ENCODE assay signal across 21 cellular contexts in the genomic region with DNA sequence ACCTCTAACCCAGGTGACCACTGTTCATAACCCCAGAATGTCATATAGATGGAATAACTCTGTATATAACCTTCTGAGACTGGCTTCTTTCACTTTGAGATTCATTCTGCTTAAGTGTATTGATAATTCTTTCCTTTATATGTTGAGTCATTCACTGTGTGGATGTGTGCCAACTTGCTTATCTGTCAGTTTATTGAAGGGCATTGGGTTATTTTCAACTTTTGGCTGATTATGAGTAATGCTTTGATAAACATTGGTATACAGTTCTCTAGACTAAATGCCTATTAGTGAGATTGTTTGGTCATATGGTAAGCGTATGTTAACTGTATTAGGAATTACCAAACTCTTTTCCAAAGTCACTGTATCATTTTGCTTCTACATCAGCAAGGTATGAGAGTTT.
A peak's percentile ranks its signal among the peaks of the same experiment; 100 is the strongest.
DNase-seq lines count a peak whose midpoint lies in the region; ATAC-seq, FAIRE-seq and TF ChIP-seq lines count a peak whose summit lies in the region.
"Had no signal": no experiment of that assay in that cellular context is flagged by ENCODE, and none has a peak within 500 bp of the region (broad histone marks: within the 10 kb centered on the region; RNA-seq: fewer than 3 reads in every experiment).

No MANE protein-coding gene starts in this region.

- H3K36me3 Mint-ChIP-seq in neural progenitor cell: no peaks in the 10 kb centered on the region
- H3K36me3 Mint-ChIP-seq in CD4-positive, alpha-beta T cell (ENCODE audit: low read depth): no peaks in the 10 kb centered on the region
- no peaks in the 10 kb centered on the region for H3K36me3 Mint-ChIP-seq in stimulated activated effector memory CD8-positive, alpha-beta T cell treated with anti-CD3 and anti-CD28 coated beads, Interleukin-12 subunit alpha, Interleukin-12 subunit beta, amount 100 ng/mL, for 72 hours
- H3K36me3 Mint-ChIP-seq: CD8-positive, alpha-beta memory T cell had no signal

- no peak overlapping the region for H3K9ac ChIP-seq in keratinocyte (ENCODE audit: control insufficient read depth, extremely low read depth, insufficient read depth, low read length)
- no peak overlapping the region for H3K9ac ChIP-seq in neural progenitor cell
- H3K9ac ChIP-seq: BLaER1, KMS-11 had no signal

- H3K4me3 ChIP-seq in body of pancreas (no peak overlapping the region), keratinocyte (ENCODE audit: control insufficient read depth in 2 of 3, extremely low read depth in 1 of 3, insufficient read depth in 2 of 3, low read depth in 1 of 3, low read length in 3 of 3) (no peak overlapping the region), neural progenitor cell (no peak overlapping the region)
- H3K4me3 ChIP-seq: BLaER1, GM23338 had no signal

- no peak overlapping the region for H3K27ac Mint-ChIP-seq in neural progenitor cell
- H3K27ac Mint-ChIP-seq in CD4-positive, alpha-beta T cell: no peak overlapping the region
- no peak overlapping the region for H3K27ac Mint-ChIP-seq in stimulated activated effector memory CD8-positive, alpha-beta T cell treated with anti-CD3 and anti-CD28 coated beads, Interleukin-12 subunit alpha, Interleukin-12 subunit beta, amount 100 ng/mL, for 72 hours
- H3K27ac Mint-ChIP-seq: CD8-positive, alpha-beta memory T cell; GM23338 had no signal

- in situ Hi-C loops in Caki2 (cut with HindIII; ENCODE audit: low pct_unique_long_range_greater_than_20kb, low sequenced_read_pairs): no loop called here

- H3F3A ChIP-seq in neural progenitor cell (ENCODE audit: low read depth): no peaks in the 10 kb centered on the region

- no peaks in the 10 kb centered on the region for H3K9me3 ChIP-seq in body of pancreas
- H3K9me3 ChIP-seq in keratinocyte (ENCODE audit: control insufficient read depth, low read depth, low read length): no peaks in the 10 kb centered on the region
- H3K9me3 ChIP-seq in neural progenitor cell (ENCODE audit: low read depth): no peaks in the 10 kb centered on the region
- H3K9me3 ChIP-seq in CD4-positive, alpha-beta T cell (ENCODE audit: control insufficient read depth, low read length): no peaks in the 10 kb centered on the region
- H3K9me3 ChIP-seq: BLaER1 had no signal

- H3K27me3 Mint-ChIP-seq in neural progenitor cell (ENCODE audit: insufficient read depth, low read depth): no peaks in the 10 kb centered on the region
- no peaks in the 10 kb centered on the region for H3K27me3 Mint-ChIP-seq in CD4-positive, alpha-beta T cell

- 25 to 29% methylated on average over 1 of the region's 1 CpG for WGBS in body of pancreas, 2 donors

- dilution Hi-C loops in keratinocyte (cut with MboI; ENCODE audit: extremely low pct_ligation_motif_present, low sequenced_read_pairs): no loop called here

- no peak overlapping the region for H3K4me3 Mint-ChIP-seq in neural progenitor cell
- no peak overlapping the region for H3K4me3 Mint-ChIP-seq in CD4-positive, alpha-beta T cell
- H3K4me3 Mint-ChIP-seq in stimulated activated effector memory CD8-positive, alpha-beta T cell treated with anti-CD3 and anti-CD28 coated beads, Interleukin-12 subunit alpha, Interleukin-12 subunit beta, amount 100 ng/mL, for 72 hours: no peak overlapping the region
- H3K4me3 Mint-ChIP-seq: CD8-positive, alpha-beta memory T cell; GM23338 had no signal

- intact Hi-C loops in body of pancreas (cut with DNase I): no loop called here
- intact Hi-C loops in CD4-positive, alpha-beta T cell (cut with DNase I, micrococcal nuclease): loop anchor here in 1 of 2 experiments (10.0 kb wide), 1 partner anchor 241 kb away; no protein-coding TSS in a partner anchor

- H3K27me3 ChIP-seq in body of pancreas (no peaks in the 10 kb centered on the region), keratinocyte (ENCODE audit: control insufficient read depth, extremely low read depth, insufficient read depth, low read length) (no peaks in the 10 kb centered on the region), neural progenitor cell (no peaks in the 10 kb centered on the region)
- H3K27me3 ChIP-seq in CD4-positive, alpha-beta T cell (ENCODE audit: control insufficient read depth, insufficient read depth, low read length): no peaks in the 10 kb centered on the region
- H3K27me3 ChIP-seq: BLaER1 had no signal

- H3K9me3 Mint-ChIP-seq in neural progenitor cell: no peaks in the 10 kb centered on the region
- H3K9me3 Mint-ChIP-seq in CD4-positive, alpha-beta T cell: peaks cover 3% of the 10 kb centered on the region
- H3K9me3 Mint-ChIP-seq in stimulated activated effector memory CD8-positive, alpha-beta T cell treated with anti-CD3 and anti-CD28 coated beads, Interleukin-12 subunit alpha, Interleukin-12 subunit beta, amount 100 ng/mL, for 72 hours: peaks cover 7% of the 10 kb centered on the region
- H3K9me3 Mint-ChIP-seq: GM23338 had no signal

- no peaks in the 10 kb centered on the region for H4K20me1 ChIP-seq in keratinocyte (ENCODE audit: control insufficient read depth, extremely low read depth, insufficient read depth, low read length)
- H4K20me1 ChIP-seq in neural progenitor cell (ENCODE audit: low read depth): no peaks in the 10 kb centered on the region
- H4K20me1 ChIP-seq: BLaER1 had no signal

- H3K4me1 Mint-ChIP-seq in neural progenitor cell: peaks cover 7% of the 10 kb centered on the region
- H3K4me1 Mint-ChIP-seq in CD4-positive, alpha-beta T cell (ENCODE audit: low read depth): no peaks in the 10 kb centered on the region
- no peaks in the 10 kb centered on the region for H3K4me1 Mint-ChIP-seq in stimulated activated effector memory CD8-positive, alpha-beta T cell treated with anti-CD3 and anti-CD28 coated beads, Interleukin-12 subunit alpha, Interleukin-12 subunit beta, amount 100 ng/mL, for 72 hours
- H3K4me1 Mint-ChIP-seq: CD8-positive, alpha-beta memory T cell had no signal

- peak; percentile 19 for DNase-seq in Caki2 (ENCODE audit: low read depth)
- DNase-seq in LoVo (ENCODE audit: low spot score): peak; percentile 33
- DNase-seq in body of pancreas: peak in 2 of 4 donors; percentile 22 to 40
- DNase-seq in keratinocyte (ENCODE audit: low read depth, low spot score): no peak
- DNase-seq in neural progenitor cell (ENCODE audit: low spot score): no peak
- DNase-seq in CD4-positive, alpha-beta T cell: no peak
- no peak for DNase-seq in stimulated activated effector memory CD8-positive, alpha-beta T cell treated with anti-CD3 and anti-CD28 coated beads, Interleukin-12 subunit alpha, Interleukin-12 subunit beta, amount 100 ng/mL, for 72 hours (ENCODE audit: low spot score in 2 of 2)
- DNase-seq: CD8-positive, alpha-beta memory T cell; MM.1S; NCI-H1092 treated with DMSO at 0.1 percent for 48 hours; NCI-H1694 treated with DMSO at 0.1 percent for 48 hours; NCI-H345; NCI-H526; NK-92 treated with Interleukin-12 subunit alpha and Interleukin-12 subunit beta, amount 100 ng/mL, for 24 hours had no signal

- no peak overlapping the region for H2AFZ ChIP-seq in keratinocyte (ENCODE audit: control insufficient read depth, low read length)
- H2AFZ ChIP-seq in neural progenitor cell (replicated peaks): no peak overlapping the region
- H2AFZ ChIP-seq: GM23338 had no signal

- TF ChIP-seq CTCF in body of pancreas (IDR thresholded peaks at IDR 0.05) (no peak), keratinocyte (optimal IDR thresholded peaks at IDR 0.05 in 1 of 3, IDR thresholded peaks at IDR 0.05 in 1 of 3, conservative IDR thresholded peaks at IDR 0.05 in 1 of 3; ENCODE audit: extremely low read depth in 1 of 3, insufficient read depth in 2 of 3, low read length in 3 of 3) (no peak), neural progenitor cell (IDR thresholded peaks at IDR 0.05) (no peak)
- no peak for TF ChIP-seq CTCF in CD4-positive, alpha-beta T cell (IDR thresholded peaks at IDR 0.05)

- CTCF ChIA-PET in CD4-positive, alpha-beta T cell (lab: Charles Lee): no interaction called here

- FAIRE-seq in keratinocyte (lab: Jason Lieb, UNC): no peak
- FAIRE-seq: A204.1, GM12892 had no signal

- TF ChIP-seq POLR2A in body of pancreas (IDR thresholded peaks at IDR 0.05): no peak

- H3K27ac ChIP-seq in body of pancreas (no peak overlapping the region), keratinocyte (ENCODE audit: control insufficient read depth, insufficient read depth, low read length) (no peak overlapping the region), neural progenitor cell (no peak overlapping the region)
- no peak overlapping the region for H3K27ac ChIP-seq in CD4-positive, alpha-beta T cell (ENCODE audit: low read depth, low read length)
- H3K27ac ChIP-seq: BLaER1, KMS-11 had no signal

- H3K4me2 ChIP-seq in keratinocyte (ENCODE audit: control insufficient read depth, extremely low read depth, insufficient read depth, low read depth, low read length) (peak overlapping the region; percentile 15), neural progenitor cell (no peak overlapping the region)
- H3K4me2 ChIP-seq: BLaER1, GM23338, KMS-11 had no signal

- no peaks in the 10 kb centered on the region for H3K36me3 ChIP-seq in body of pancreas (replicated peaks in 1 of 2; ENCODE audit: insufficient read depth in 1 of 2, low read depth in 2 of 2)
- no peaks in the 10 kb centered on the region for H3K36me3 ChIP-seq in keratinocyte (ENCODE audit: control insufficient read depth in 2 of 2, extremely low read depth in 1 of 2, insufficient read depth in 2 of 2, low read length in 2 of 2)
- no peaks in the 10 kb centered on the region for H3K36me3 ChIP-seq in neural progenitor cell
- H3K36me3 ChIP-seq: BLaER1 had no signal

- H3K79me2 ChIP-seq in keratinocyte (ENCODE audit: control insufficient read depth, insufficient read depth, low read length) (no peaks in the 10 kb centered on the region), neural progenitor cell (ENCODE audit: low read depth) (no peaks in the 10 kb centered on the region)

- H3K4me1 ChIP-seq in body of pancreas (peaks cover 10% of the 10 kb centered on the region), keratinocyte (ENCODE audit: control insufficient read depth, extremely low read depth, insufficient read depth, low read length) (peaks cover 21% of the 10 kb centered on the region), neural progenitor cell (no peaks in the 10 kb centered on the region)
- H3K4me1 ChIP-seq: BLaER1 had no signal

- POLR2A ChIA-PET in CD4-positive, alpha-beta T cell (lab: Charles Lee): no interaction called here

- ATAC-seq in body of pancreas (peak; percentile 67), HG03460 (IDR thresholded peaks at IDR 0.05; ENCODE audit: unreplicated experiment) (no peak)
- ATAC-seq in CD4-positive, alpha-beta T cell (ENCODE audit: poor library complexity): no peak
- ATAC-seq in stimulated activated effector memory CD8-positive, alpha-beta T cell treated with anti-CD3 and anti-CD28 coated beads, Interleukin-12 subunit alpha, Interleukin-12 subunit beta, amount 100 ng/mL, for 72 hours: no peak
- ATAC-seq: GM23338, HCT116 had no signal

- no peaks in the 10 kb centered on the region for H3K9me1 ChIP-seq in keratinocyte (ENCODE audit: control insufficient read depth, extremely low read depth, insufficient read depth, low read length)

Comparison
In these comparisons a context has a peak if more than half of its experiments do, and no peak if none do; other contexts are left out.
1. DNase-seq: peak in Caki2 (single experiment) and LoVo (single experiment); none in keratinocyte (single experiment), neural progenitor cell (single experiment), CD4-positive, alpha-beta T cell (0 of 10) and stimulated activated effector memory CD8-positive, alpha-beta T cell treated with anti-CD3 and anti-CD28 coated beads, Interleukin-12 subunit alpha, Interleukin-12 subunit beta, amount 100 ng/mL, for 72 hours (0 of 2).